Comparison of ENCODE assay signal across 26 cellular contexts in the genomic region with DNA sequence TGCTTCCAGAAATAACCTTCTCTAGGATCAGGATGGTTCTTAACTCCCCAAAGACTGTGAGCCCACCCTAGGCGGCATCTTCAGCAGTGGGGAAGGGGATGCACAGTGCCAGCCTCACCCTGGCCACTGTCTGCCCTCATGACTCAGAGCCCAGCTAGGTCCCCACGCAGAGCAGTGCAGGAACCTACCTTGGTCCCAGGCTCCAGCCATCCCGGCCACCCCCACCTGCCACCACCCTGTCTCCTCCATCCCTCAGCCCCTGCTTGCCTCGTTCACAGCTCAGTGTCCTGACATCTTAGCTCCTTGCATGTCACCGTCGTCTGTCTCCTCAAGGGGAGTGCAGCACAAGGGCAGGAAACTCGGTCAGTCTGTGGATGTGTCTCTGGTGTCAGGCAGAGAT. TPM values are rescaled to one million over a fixed set of nuclear protein-coding genes. Genes with fewer than 3 reads are reported as not detected.
A peak's percentile ranks its signal among the peaks of the same experiment; 100 is the strongest.
DNase-seq lines count a peak whose midpoint lies in the region; ATAC-seq, FAIRE-seq and TF ChIP-seq lines count a peak whose summit lies in the region.
"Had no signal": no experiment of that assay in that cellular context is flagged by ENCODE, and none has a peak within 500 bp of the region (broad histone marks: within the 10 kb centered on the region; RNA-seq: fewer than 3 reads in every experiment).

No MANE protein-coding gene starts in this region.

- H3K36me3 ChIP-seq in endodermal cell (ENCODE audit: control insufficient read depth, insufficient read depth, low read length) = no peaks in the 10 kb centered on the region
- H3K36me3 ChIP-seq: BE2C; BLaER1 treated with 17β-estradiol and CSF1 and Interleukin-3, amounts not matched to agents 10 nM and 100 nM had no signal

- no peak for ATAC-seq in activated CD8-positive, alpha-beta memory T cell treated with anti-CD3 and anti-CD28 coated beads, Interleukin-2, amount 10 ng/mL, durations not matched to agents 7 days and 5 days
- ATAC-seq: A549 had no signal

- H3K27me3 ChIP-seq in endodermal cell (ENCODE audit: control insufficient read depth, insufficient read depth, low read length, poor library complexity, severe bottlenecking) = no peaks in the 10 kb centered on the region
- H3K27me3 ChIP-seq: BE2C; BLaER1 treated with 17β-estradiol and CSF1 and Interleukin-3, amounts not matched to agents 10 nM and 100 nM had no signal

- DNase-seq in activated CD8-positive, alpha-beta memory T cell treated with anti-CD3 and anti-CD28 coated beads, Interleukin-2, amount 10 ng/mL, durations not matched to agents 7 days and 5 days = peak; percentile 28
- no peak for DNase-seq in activated CD8-positive, alpha-beta memory T cell treated with anti-CD3 and anti-CD28 coated beads, Interleukin-2, amount 50 U/mL, for 48 hours
- DNase-seq in endodermal cell (peak; percentile 43), urothelium cell line (ENCODE audit: low spot score) (no peak), type B pancreatic cell (ENCODE audit: extremely low spot score, unreplicated experiment) (no peak), NCI-H345 (lab: John Stamatoyannopoulos, UW) (no peak)
- DNase-seq: 8988T; ACHN; AML-193; BE2C; CD4-positive, alpha-beta T cell; CD8-positive, alpha-beta memory T cell; DMS 273 treated with DMSO at 0.1 percent for 48 hours; DMS79 treated with DMSO at 0.1 percent for 48 hours; GF-D8; GOT3; H7; HCEC 1CT had no signal

- no peaks in the 10 kb centered on the region for H3K27me3 Mint-ChIP-seq in activated CD8-positive, alpha-beta memory T cell treated with anti-CD3 and anti-CD28 coated beads, Interleukin-2, amount 10 ng/mL, durations not matched to agents 7 days and 5 days
- H3K27me3 Mint-ChIP-seq in endodermal cell (ENCODE audit: insufficient read depth) (peaks cover 2% of the 10 kb centered on the region), type B pancreatic cell (no peaks in the 10 kb centered on the region)
- H3K27me3 Mint-ChIP-seq: CD4-positive, alpha-beta T cell; CD8-positive, alpha-beta memory T cell had no signal

- no peak overlapping the region for H3K4me3 ChIP-seq in endodermal cell (ENCODE audit: low read length)
- H3K4me3 ChIP-seq: A549; BLaER1 treated with 17β-estradiol and CSF1 and Interleukin-3, amounts not matched to agents 10 nM and 100 nM had no signal

- no peaks in the 10 kb centered on the region for H3K9me3 Mint-ChIP-seq in activated CD8-positive, alpha-beta memory T cell treated with anti-CD3 and anti-CD28 coated beads, Interleukin-2, amount 10 ng/mL, durations not matched to agents 7 days and 5 days (ENCODE audit: low read depth)
- H3K9me3 Mint-ChIP-seq in endodermal cell (peaks cover 10% of the 10 kb centered on the region), type B pancreatic cell (no peaks in the 10 kb centered on the region)
- H3K9me3 Mint-ChIP-seq: CD4-positive, alpha-beta T cell; CD8-positive, alpha-beta memory T cell had no signal

- 83 to 89% methylated on average over 3 to 7 of the region's 7 CpGs for WGBS in endodermal cell (ENCODE audit: insufficient coverage in 1 of 2, insufficient read length in 1 of 2), 2 experiments

- no peak overlapping the region for H3K27ac Mint-ChIP-seq in activated CD8-positive, alpha-beta memory T cell treated with anti-CD3 and anti-CD28 coated beads, Interleukin-2, amount 10 ng/mL, durations not matched to agents 7 days and 5 days
- no peak overlapping the region for H3K27ac Mint-ChIP-seq in endodermal cell
- H3K27ac Mint-ChIP-seq in type B pancreatic cell = no peak overlapping the region
- H3K27ac Mint-ChIP-seq: CD14-positive monocyte; CD4-positive, alpha-beta T cell had no signal

- H3K27ac ChIP-seq in endodermal cell (ENCODE audit: low read depth, low read length) = no peak overlapping the region
- H3K27ac ChIP-seq: A549; BLaER1 treated with 17β-estradiol and CSF1 and Interleukin-3, amounts not matched to agents 10 nM and 100 nM had no signal

- no peak overlapping the region for H3K9ac ChIP-seq in endodermal cell (ENCODE audit: extremely low read depth, low read length, poor library complexity, severe bottlenecking)
- H3K9ac ChIP-seq: BLaER1 treated with 17β-estradiol and CSF1 and Interleukin-3, amounts not matched to agents 10 nM and 100 nM had no signal

- no peaks in the 10 kb centered on the region for H3K9me3 ChIP-seq in endodermal cell (ENCODE audit: control insufficient read depth, low read length)
- H3K9me3 ChIP-seq: A549, BE2C had no signal

- H3K4me1 ChIP-seq in endodermal cell (ENCODE audit: control insufficient read depth, insufficient read depth, low read length) = peaks cover 4% of the 10 kb centered on the region
- H3K4me1 ChIP-seq: A549, BE2C had no signal

- peak; percentile 13 for FAIRE-seq in urothelium cell line (lab: Jason Lieb, UNC)
- FAIRE-seq: D721Med, GM12891, GM18507 had no signal

- TF ChIP-seq CTCF in endodermal cell (conservative IDR thresholded peaks at IDR 0.05) (no peak), type B pancreatic cell (conservative IDR thresholded peaks at IDR 0.05) (no peak)

- peaks cover 15% of the 10 kb centered on the region for H3K4me1 Mint-ChIP-seq in activated CD8-positive, alpha-beta memory T cell treated with anti-CD3 and anti-CD28 coated beads, Interleukin-2, amount 10 ng/mL, durations not matched to agents 7 days and 5 days
- H3K4me1 Mint-ChIP-seq in endodermal cell = peaks cover 16% of the 10 kb centered on the region
- H3K4me1 Mint-ChIP-seq in type B pancreatic cell (ENCODE audit: unreplicated experiment) = peaks cover 8% of the 10 kb centered on the region

- no peaks in the 10 kb centered on the region for H3K36me3 Mint-ChIP-seq in activated CD8-positive, alpha-beta memory T cell treated with anti-CD3 and anti-CD28 coated beads, Interleukin-2, amount 10 ng/mL, durations not matched to agents 7 days and 5 days
- H3K36me3 Mint-ChIP-seq in endodermal cell (ENCODE audit: low read depth) (no peaks in the 10 kb centered on the region), type B pancreatic cell (no peaks in the 10 kb centered on the region)
- H3K36me3 Mint-ChIP-seq: CD14-positive monocyte had no signal

- CTCF ChIA-PET in activated CD8-positive, alpha-beta memory T cell treated with anti-CD3 and anti-CD28 coated beads, Interleukin-2, amount 10 ng/mL, durations not matched to agents 7 days and 5 days (lab: Charles Lee) = interaction anchor here (1.4 to 1.9 kb wide), 2 partner anchors 9 to 218 kb away, joined by 5 to 6 read pairs; no protein-coding TSS in a partner anchor

- H3K4me3 Mint-ChIP-seq in activated CD8-positive, alpha-beta memory T cell treated with anti-CD3 and anti-CD28 coated beads, Interleukin-2, amount 10 ng/mL, durations not matched to agents 7 days and 5 days = no peak overlapping the region
- H3K4me3 Mint-ChIP-seq in endodermal cell = no peak overlapping the region
- no peak overlapping the region for H3K4me3 Mint-ChIP-seq in type B pancreatic cell
- H3K4me3 Mint-ChIP-seq: CD14-positive monocyte; CD4-positive, alpha-beta T cell had no signal

RNA-seq across cellular contexts. Expression of a gene that starts 16.1 kb away (rescaled TPM):
- not detected for total RNA-seq in activated CD8-positive, alpha-beta memory T cell treated with anti-CD3 and anti-CD28 coated beads, Interleukin-2, amount 10 ng/mL, durations not matched to agents 7 days and 5 days
- total RNA-seq in endodermal cell (under 1 TPM; 0.46 to 0.48 TPM), type B pancreatic cell (ENCODE audit: low replicate concordance) (not detected in 2 replicates)
- not detected for polyA plus RNA-seq in endodermal cell (2013, experiment 1 of 2)
- not detected for polyA plus RNA-seq in endodermal cell (2013, experiment 2 of 2)
- total RNA-seq: CD4-positive, alpha-beta T cell; CD8-positive, alpha-beta memory T cell; Daoy; G401; H7 had no signal
- polyA plus RNA-seq: A549; CD14-positive monocyte; CD8-positive, alpha-beta memory T cell had no signal

RNA-seq across cellular contexts. Expression of a gene that starts 19.0 kb away (rescaled TPM):
- total RNA-seq in activated CD8-positive, alpha-beta memory T cell treated with anti-CD3 and anti-CD28 coated beads, Interleukin-2, amount 10 ng/mL, durations not matched to agents 7 days and 5 days = not detected
- not detected for total RNA-seq in endodermal cell
- polyA plus RNA-seq in endodermal cell (2013, experiment 1 of 2) = not detected
- polyA plus RNA-seq in endodermal cell (2013, experiment 2 of 2) = not detected
- total RNA-seq in type B pancreatic cell (ENCODE audit: low replicate concordance) = 0.24 and 1.9 TPM in 2 replicates
- total RNA-seq: CD4-positive, alpha-beta T cell; CD8-positive, alpha-beta memory T cell; Daoy; G401; H7 had no signal
- polyA plus RNA-seq: A549; CD14-positive monocyte; CD8-positive, alpha-beta memory T cell had no signal

RNA-seq across cellular contexts. Expression of a gene that starts 22.5 kb away (rescaled TPM):
- not detected for total RNA-seq in activated CD8-positive, alpha-beta memory T cell treated with anti-CD3 and anti-CD28 coated beads, Interleukin-2, amount 10 ng/mL, durations not matched to agents 7 days and 5 days
- not detected for total RNA-seq in endodermal cell
- polyA plus RNA-seq in endodermal cell (2013, experiment 1 of 2) = not detected
- not detected for polyA plus RNA-seq in endodermal cell (2013, experiment 2 of 2)
- not detected in 2 replicates for total RNA-seq in type B pancreatic cell (ENCODE audit: low replicate concordance)
- total RNA-seq: CD8-positive, alpha-beta memory T cell; Daoy; G401; H7 had no signal
- polyA plus RNA-seq: A549, CD14-positive monocyte had no signal

RNA-seq across cellular contexts. Expression of a gene that starts 29.0 kb away (rescaled TPM):
- not detected for total RNA-seq in activated CD8-positive, alpha-beta memory T cell treated with anti-CD3 and anti-CD28 coated beads, Interleukin-2, amount 10 ng/mL, durations not matched to agents 7 days and 5 days
- total RNA-seq in endodermal cell (not detected), type B pancreatic cell (ENCODE audit: low replicate concordance) (not detected in 2 replicates)
- not detected for polyA plus RNA-seq in endodermal cell (2013, experiment 1 of 2)
- polyA plus RNA-seq in endodermal cell (2013, experiment 2 of 2) = not detected
- total RNA-seq: CD4-positive, alpha-beta T cell; CD8-positive, alpha-beta memory T cell; Daoy; G401; H7 had no signal
- polyA plus RNA-seq: A549, CD14-positive monocyte had no signal

RNA-seq across cellular contexts. Expression of a gene that starts 38.0 kb away (rescaled TPM):
- not detected for total RNA-seq in activated CD8-positive, alpha-beta memory T cell treated with anti-CD3 and anti-CD28 coated beads, Interleukin-2, amount 10 ng/mL, durations not matched to agents 7 days and 5 days
- total RNA-seq in endodermal cell (not detected), type B pancreatic cell (ENCODE audit: low replicate concordance) (not detected in 2 replicates)
- polyA plus RNA-seq in endodermal cell (2013, experiment 1 of 2) = not detected
- polyA plus RNA-seq in endodermal cell (2013, experiment 2 of 2) = not detected
- total RNA-seq: CD4-positive, alpha-beta T cell; CD8-positive, alpha-beta memory T cell; Daoy; G401; H7 had no signal
- polyA plus RNA-seq: CD14-positive monocyte; CD8-positive, alpha-beta memory T cell had no signal

Comparison
In these comparisons a context has a peak if more than half of its experiments do, and no peak if none do; other contexts are left out.
1. DNase-seq: peak in activated CD8-positive, alpha-beta memory T cell treated with anti-CD3 and anti-CD28 coated beads, Interleukin-2, amount 10 ng/mL, durations not matched to agents 7 days and 5 days (single experiment) and endodermal cell (single experiment); none in activated CD8-positive, alpha-beta memory T cell treated with anti-CD3 and anti-CD28 coated beads, Interleukin-2, amount 50 U/mL, for 48 hours (single experiment), urothelium cell line (single experiment), type B pancreatic cell (single experiment) and NCI-H345 (single experiment).